1 cellular context compared by ENCODE assay signal in the genomic region with DNA sequence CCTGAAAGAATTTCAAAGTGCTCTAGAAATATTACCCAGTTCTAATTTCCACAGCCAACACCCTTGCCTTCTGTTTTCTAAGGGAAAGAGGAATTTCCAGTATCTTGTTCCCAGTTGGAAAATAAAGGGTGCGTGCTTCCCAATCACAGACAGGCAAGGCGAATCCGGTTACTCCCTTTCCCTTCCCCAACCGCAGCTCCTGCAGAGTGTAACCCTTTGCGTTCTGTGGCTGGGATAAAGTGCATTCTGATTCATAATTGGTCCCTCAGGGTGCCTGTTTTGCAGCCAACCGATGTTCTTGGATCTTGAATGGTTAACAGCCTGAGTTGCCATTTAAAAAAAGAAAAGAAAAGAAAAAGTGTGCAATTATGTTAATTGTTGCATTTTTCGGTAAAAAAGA.
TF ChIP-seq lines count a peak whose summit lies in the region.

No MANE protein-coding gene starts in this region.

TF ChIP-seq in HepG2, 621 proteins besides CTCF, POLR2A, EP300 and RAD21 (continued from another document):
- TF ChIP-seq ZNF572 (CRISPR knock-in tag; IDR thresholded peaks at IDR 0.05) (no peak), ZBTB1 (CRISPR knock-in tag; IDR thresholded peaks at IDR 0.05; ENCODE audit: borderline replicate concordance) (no peak), ARHGAP35 (CRISPR knock-in tag; IDR thresholded peaks at IDR 0.05; ENCODE audit: borderline replicate concordance) (no peak)
